In genomic region chr3:195191580-195191979, GRCh38 we compare ENCODE assay signal across 29 cellular contexts.
"Had no signal": no experiment of that assay in that cellular context is flagged by ENCODE, and none has a peak within 500 bp of the region (broad histone marks: within the 10 kb centered on the region; RNA-seq: fewer than 3 reads in every experiment).

No MANE protein-coding gene starts in this region.

- H3K4me3 ChIP-seq: psoas muscle, right lobe of liver, sigmoid colon, stomach, thoracic aorta, thyroid gland, tibial nerve, upper lobe of left lung, vagina had no signal

- H3K9me3 ChIP-seq: neutrophil, thyroid gland had no signal

- FAIRE-seq: small intestine, urothelium cell line had no signal

- H3K36me3 ChIP-seq: neutrophil, right lobe of liver, sigmoid colon, stomach, thoracic aorta, thyroid gland, upper lobe of left lung, vagina had no signal

- H3K27me3 Mint-ChIP-seq: natural killer cell treated with Interleukin-12 subunit alpha and Interleukin-12 subunit beta and Interleukin-15 and Interleukin-18, amount 100 ng/mL, for 72 hours; progenitor cell of endocrine pancreas; stimulated activated naive B cell treated with anti-CD40 and anti-IgM and Interleukin-4, amounts not matched to agents 10 μg/mL and 1 μg/mL and 100 μg/mL, for 72 hours; stimulated activated naive CD8-positive, alpha-beta T cell treated with anti-CD3 and anti-CD28 coated beads, Interleukin-15, Interleukin-2, amounts not matched to agents 100 ng/mL and 50 ng/mL, for 24 hours had no signal

- H3K9ac ChIP-seq: parathyroid adenoma had no signal

- H2AFZ ChIP-seq: parathyroid adenoma had no signal

- H3K36me3 Mint-ChIP-seq: stimulated activated effector memory CD8-positive, alpha-beta T cell treated with anti-CD3 and anti-CD28 coated beads, Interleukin-12 subunit alpha, Interleukin-12 subunit beta, amount 100 ng/mL, for 72 hours had no signal

- H3K4me1 ChIP-seq: right lobe of liver had no signal

- H3K4me3 Mint-ChIP-seq: natural killer cell treated with Interleukin-12 subunit alpha and Interleukin-12 subunit beta and Interleukin-15 and Interleukin-18, amount 100 ng/mL, for 72 hours; nephron progenitor cell; neural crest cell; stimulated activated effector memory CD8-positive, alpha-beta T cell treated with anti-CD3 and anti-CD28 coated beads, Interleukin-12 subunit alpha, Interleukin-12 subunit beta, amount 100 ng/mL, for 72 hours; stimulated activated naive B cell treated with anti-CD40 and anti-IgM and Interleukin-4, amounts not matched to agents 10 μg/mL and 1 μg/mL and 100 μg/mL, for 72 hours; stimulated activated naive CD8-positive, alpha-beta T cell treated with anti-CD3 and anti-CD28 coated beads, Interleukin-15, Interleukin-2, amounts not matched to agents 100 ng/mL and 50 ng/mL, for 24 hours had no signal

- H3K27ac ChIP-seq: neutrophil, parathyroid adenoma, psoas muscle, right lobe of liver, sigmoid colon, stomach, thoracic aorta, thyroid gland, tibial nerve, upper lobe of left lung, vagina had no signal

- H3K27ac Mint-ChIP-seq: natural killer cell treated with Interleukin-12 subunit alpha and Interleukin-12 subunit beta and Interleukin-15 and Interleukin-18, amount 100 ng/mL, for 72 hours; nephron progenitor cell; progenitor cell of endocrine pancreas; stimulated activated effector memory CD8-positive, alpha-beta T cell treated with anti-CD3 and anti-CD28 coated beads, Interleukin-12 subunit alpha, Interleukin-12 subunit beta, amount 100 ng/mL, for 72 hours; stimulated activated naive B cell treated with anti-CD40 and anti-IgM and Interleukin-4, amounts not matched to agents 10 μg/mL and 1 μg/mL and 100 μg/mL, for 72 hours; stimulated activated naive CD8-positive, alpha-beta T cell treated with anti-CD3 and anti-CD28 coated beads, Interleukin-15, Interleukin-2, amounts not matched to agents 100 ng/mL and 50 ng/mL, for 24 hours had no signal

- DNase-seq: nephron progenitor cell; nucleus accumbens; posterior cingulate gyrus; psoas muscle; right cardiac atrium; small intestine; stimulated activated CD4-positive, alpha-beta T cell treated with anti-CD3 and anti-CD28 coated beads, Interleukin-15, amount 100 ng/mL, for 24 hours; stimulated activated CD4-positive, alpha-beta T cell treated with anti-CD3 and anti-CD28 coated beads, Interleukin-2, amount 100 ng/mL, for 24 hours; stimulated activated CD4-positive, alpha-beta T cell treated with anti-CD3 and anti-CD28 coated beads, Interleukin-2, amount 100 ng/mL, for 48 hours; stimulated activated CD4-positive, alpha-beta T cell treated with anti-CD3 and anti-CD28 coated beads, Interleukin-4, amount 100 ng/mL, for 24 hours; stimulated activated naive B cell treated with anti-CD40 and anti-IgM and Interleukin-4, amounts not matched to agents 10 μg/mL and 1 μg/mL and 100 μg/mL, for 72 hours; stimulated activated naive CD4-positive, alpha-beta T cell treated with Interleukin-2 at 50 U/mL for 16 hours; thyroid gland; trophoblast cell had no signal

- ATAC-seq: natural killer cell treated with Interleukin-12 subunit alpha and Interleukin-12 subunit beta and Interleukin-15 and Interleukin-18, amount 100 ng/mL, for 72 hours; psoas muscle; right cardiac atrium; right lobe of liver; stimulated activated effector memory CD8-positive, alpha-beta T cell treated with anti-CD3 and anti-CD28 coated beads, Interleukin-12 subunit alpha, Interleukin-12 subunit beta, amount 100 ng/mL, for 72 hours; stimulated activated naive B cell treated with anti-CD40 and anti-IgM and Interleukin-4, amounts not matched to agents 10 μg/mL and 1 μg/mL and 100 μg/mL, for 72 hours had no signal

- H3K27me3 ChIP-seq: neutrophil, right lobe of liver, sigmoid colon, stomach, thyroid gland, tibial nerve, upper lobe of left lung, vagina had no signal
